Comparison of ENCODE assay signal across 8 cellular contexts in genomic region chr6:149941583-149942460, GRCh38. TPM values are rescaled to one million over a fixed set of nuclear protein-coding genes. Genes with fewer than 3 reads are reported as not detected.
DNase-seq lines count a peak whose midpoint lies in the region; ATAC-seq and TF ChIP-seq lines count a peak whose summit lies in the region.

A gene with protein sequence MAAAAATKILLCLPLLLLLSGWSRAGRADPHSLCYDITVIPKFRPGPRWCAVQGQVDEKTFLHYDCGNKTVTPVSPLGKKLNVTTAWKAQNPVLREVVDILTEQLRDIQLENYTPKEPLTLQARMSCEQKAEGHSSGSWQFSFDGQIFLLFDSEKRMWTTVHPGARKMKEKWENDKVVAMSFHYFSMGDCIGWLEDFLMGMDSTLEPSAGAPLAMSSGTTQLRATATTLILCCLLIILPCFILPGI (plus strand): TSS chr6:149942014. CDS start chr6:149942073, 59 bp downstream.

- H3K27me3 ChIP-seq in BJ (ENCODE audit: control insufficient read depth, insufficient read depth, low read length), result peaks cover 6% of the 10 kb centered on the region

- CTCF ChIA-PET in BJ (lab: Yijun Ruan, JAX), result interaction anchor here (1.9 kb wide), 1 partner anchor 75 kb away, joined by 11 read pairs; no protein-coding TSS in a partner anchor

- peak within 1 kb of the TSS; percentile 88 for H3K4me3 ChIP-seq in BJ (ENCODE audit: low read depth, low read length)
- H3K4me3 ChIP-seq in choroid plexus epithelial cell (ENCODE audit: low read depth, low read length), result peak within 1 kb of the TSS; percentile 68

- peak; percentile 66 for ATAC-seq in HG02759 (IDR thresholded peaks at IDR 0.05; ENCODE audit: unreplicated experiment)
- no peak for ATAC-seq in GM18861 (IDR thresholded peaks at IDR 0.05; ENCODE audit: unreplicated experiment)

- POLR2A ChIA-PET in BJ (lab: Charles Lee), result no interaction called here

- DNase-seq in BJ (ENCODE audit: low read depth) (peak; percentile 73), NCI-H510A treated with DMSO at 0.1 percent for 48 hours (lab: John Stamatoyannopoulos, UW) (peak; percentile 69), choroid plexus epithelial cell (ENCODE audit: low read depth) (peak; percentile 93), kidney tubule cell (ENCODE audit: low spot score) (peak; percentile 96)
- peak; percentile 89 for DNase-seq in activated CD4-positive, alpha-beta T cell treated with anti-CD3 and anti-CD28 coated beads for 48 hours
- DNase-seq in stimulated activated CD4-positive, alpha-beta T cell treated with anti-CD3 and anti-CD28 coated beads, Interleukin-15, amount 100 ng/mL, for 24 hours, result peak; percentile 91

- TF ChIP-seq CTCF in BJ (IDR thresholded peaks at IDR 0.05; ENCODE audit: insufficient read depth, low read depth, low read length) (no peak), choroid plexus epithelial cell (conservative IDR thresholded peaks at IDR 0.05; ENCODE audit: low read depth, low read length) (no peak)

- H3K36me3 ChIP-seq in BJ (ENCODE audit: control insufficient read depth, insufficient read depth, low read length), result no peaks in the 10 kb centered on the region

RNA-seq across cellular contexts. Expression of the gene that starts here (rescaled TPM):
- polyA plus RNA-seq in BJ (2011; rRNA removed), result 15.1 and 22.8 TPM in 2 replicates
- polyA minus RNA-seq in BJ (2011; rRNA and poly(A)+ RNA removed), result 3.4 and 8.3 TPM in 2 replicates
